Comparison of ENCODE assay signal across 15 cellular contexts in genomic region chr1:23696335-23696989, GRCh38. TPM values are rescaled to one million over a fixed set of nuclear protein-coding genes. Genes with fewer than 3 reads are reported as not detected.
DNase-seq lines count a peak whose midpoint lies in the region; ATAC-seq and TF ChIP-seq lines count a peak whose summit lies in the region.
"Had no signal": no experiment of that assay in that cellular context is flagged by ENCODE, and none has a peak within 500 bp of the region (broad histone marks: within the 10 kb centered on the region; RNA-seq: fewer than 3 reads in every experiment).

No MANE protein-coding gene starts in this region.

- no peaks in the 10 kb centered on the region for H3K9me3 ChIP-seq in OCI-LY7 (ENCODE audit: low read length)
- H3K9me3 ChIP-seq in psoas muscle = no peaks in the 10 kb centered on the region
- no peaks in the 10 kb centered on the region for H3K9me3 ChIP-seq in vagina
- H3K9me3 ChIP-seq: esophagus muscularis mucosa, sigmoid colon had no signal

- no peak overlapping the region for H3K4me3 ChIP-seq in OCI-LY7 (ENCODE audit: low read depth, low read length, poor library complexity, severe bottlenecking)
- H3K4me3 ChIP-seq in psoas muscle = peak overlapping the region; percentile 12
- H3K4me3 ChIP-seq in vagina = no peak overlapping the region
- H3K4me3 ChIP-seq: esophagus muscularis mucosa, neural progenitor cell, sigmoid colon had no signal

- H3K4me2 ChIP-seq in OCI-LY7 (ENCODE audit: low read length) = peak overlapping the region; percentile 86
- H3K4me2 ChIP-seq: neural progenitor cell had no signal

- ATAC-seq in psoas muscle = peak; percentile 34 to 60 (median 39)
- no peak for ATAC-seq in GM18858 (IDR thresholded peaks at IDR 0.05; ENCODE audit: unreplicated experiment)

- H3K36me3 ChIP-seq in OCI-LY7 (ENCODE audit: insufficient read depth, low read length) = peaks cover 97% of the 10 kb centered on the region
- peaks cover 34 to 93% of the 10 kb centered on the region in 2 donors for H3K36me3 ChIP-seq in psoas muscle (ENCODE audit: insufficient read depth in 1 of 2, low read depth in 1 of 2)
- H3K36me3 ChIP-seq in vagina = peaks cover 0 to 72% of the 10 kb centered on the region in 2 donors

- peak overlapping the region; percentile 52 for H3K4me3 Mint-ChIP-seq in activated CD4-positive, alpha-beta T cell treated with anti-CD3 and anti-CD28 coated beads, Interleukin-2, amount 10 ng/mL, durations not matched to agents 24 days and 14 days
- H3K4me3 Mint-ChIP-seq in chondrocyte (ENCODE audit: unreplicated experiment) = no peak overlapping the region
- H3K4me3 Mint-ChIP-seq: activated naive CD4-positive, alpha-beta T cell treated with anti-CD3 and anti-CD28 coated beads, Interleukin-2, amount 10 ng/mL, durations not matched to agents 7 days and 5 days; neural progenitor cell had no signal

- no TSS peak for BruUV-seq in OCI-LY7 (replicated peaks; lab: Mats Ljungman, UMichigan)

- CTCF ChIA-PET in OCI-LY7 (lab: Charles Lee; ENCODE audit: unreplicated experiment) = no interaction called here

- no peaks in the 10 kb centered on the region for H3K27me3 ChIP-seq in psoas muscle (ENCODE audit: insufficient read depth in 3 of 3, low read length in 2 of 3)
- no peaks in the 10 kb centered on the region for H3K27me3 ChIP-seq in vagina
- H3K27me3 ChIP-seq: esophagus muscularis mucosa, neural progenitor cell, sigmoid colon had no signal

- no peaks in the 10 kb centered on the region for H3K9me2 ChIP-seq in OCI-LY7 (ENCODE audit: insufficient read depth, low read length)

- peaks cover 93% of the 10 kb centered on the region for H3K79me2 ChIP-seq in OCI-LY7 (ENCODE audit: insufficient read depth, low read depth, low read length)

- TF ChIP-seq CTCF in OCI-LY7 (conservative IDR thresholded peaks at IDR 0.05; ENCODE audit: low read length) = no peak
- no peak for TF ChIP-seq CTCF in chondrocyte (IDR thresholded peaks at IDR 0.05)
- TF ChIP-seq CTCF in psoas muscle (IDR thresholded peaks at IDR 0.05) = no peak
- no peak for TF ChIP-seq CTCF in vagina (IDR thresholded peaks at IDR 0.05)

- peaks cover 57% of the 10 kb centered on the region for H3K4me1 Mint-ChIP-seq in activated CD4-positive, alpha-beta T cell treated with anti-CD3 and anti-CD28 coated beads, Interleukin-2, amount 10 ng/mL, durations not matched to agents 24 days and 14 days
- peaks cover 61% of the 10 kb centered on the region for H3K4me1 Mint-ChIP-seq in chondrocyte (ENCODE audit: low read depth)

- H3K4me1 ChIP-seq in OCI-LY7 (ENCODE audit: insufficient read depth, low read length, poor library complexity, severe bottlenecking) = peaks cover 40% of the 10 kb centered on the region
- peaks cover 55% of the 10 kb centered on the region for H3K4me1 ChIP-seq in psoas muscle
- peaks cover 48% of the 10 kb centered on the region for H3K4me1 ChIP-seq in vagina

- H3K27ac Mint-ChIP-seq in activated CD4-positive, alpha-beta T cell treated with anti-CD3 and anti-CD28 coated beads, Interleukin-2, amount 10 ng/mL, durations not matched to agents 24 days and 14 days = no peak overlapping the region
- H3K27ac Mint-ChIP-seq in chondrocyte (ENCODE audit: unreplicated experiment) = peak overlapping the region; percentile 0
- H3K27ac Mint-ChIP-seq: activated naive CD4-positive, alpha-beta T cell treated with anti-CD3 and anti-CD28 coated beads, Interleukin-2, amount 10 ng/mL, durations not matched to agents 7 days and 5 days; neural progenitor cell had no signal

- 30 to 37% (median 32%) methylated on average over 6 of the region's 6 CpGs for WGBS in psoas muscle, 3 donors

- H3K27me3 Mint-ChIP-seq in activated CD4-positive, alpha-beta T cell treated with anti-CD3 and anti-CD28 coated beads, Interleukin-2, amount 10 ng/mL, durations not matched to agents 24 days and 14 days = no peaks in the 10 kb centered on the region
- H3K27me3 Mint-ChIP-seq in chondrocyte (ENCODE audit: low read depth) = no peaks in the 10 kb centered on the region
- H3K27me3 Mint-ChIP-seq: activated naive CD4-positive, alpha-beta T cell treated with anti-CD3 and anti-CD28 coated beads, Interleukin-2, amount 10 ng/mL, durations not matched to agents 7 days and 5 days had no signal

- POLR2A ChIA-PET in OCI-LY7 (lab: Charles Lee) = interaction anchor here (0.7 kb wide), 1 partner anchor 18 kb away, joined by 3 read pairs; no protein-coding TSS in a partner anchor

- H3K27ac ChIP-seq in OCI-LY7 (ENCODE audit: low read depth, low read length, poor library complexity, severe bottlenecking) (no peak overlapping the region), psoas muscle (peak overlapping the region; percentile 65), vagina (no peak overlapping the region)
- H3K27ac ChIP-seq: esophagus muscularis mucosa, neural progenitor cell, sigmoid colon had no signal

- no peaks in the 10 kb centered on the region for H3K9me3 Mint-ChIP-seq in activated CD4-positive, alpha-beta T cell treated with anti-CD3 and anti-CD28 coated beads, Interleukin-2, amount 10 ng/mL, durations not matched to agents 24 days and 14 days
- no peaks in the 10 kb centered on the region for H3K9me3 Mint-ChIP-seq in chondrocyte (ENCODE audit: low read depth)
- H3K9me3 Mint-ChIP-seq: activated naive CD4-positive, alpha-beta T cell treated with anti-CD3 and anti-CD28 coated beads, Interleukin-2, amount 10 ng/mL, durations not matched to agents 7 days and 5 days; neural progenitor cell had no signal

- no peak for TF ChIP-seq POLR2A in vagina (IDR thresholded peaks at IDR 0.05)

- no peak overlapping the region for H2AFZ ChIP-seq in OCI-LY7 (ENCODE audit: low read length)
- H2AFZ ChIP-seq: neural progenitor cell had no signal

- no peak for DNase-seq in activated CD4-positive, alpha-beta T cell treated with anti-CD3 and anti-CD28 coated beads, Interleukin-2, amount 10 ng/mL, durations not matched to agents 24 days and 14 days
- DNase-seq in activated CD4-positive, alpha-beta T cell treated with anti-CD3 and anti-CD28 coated beads for 4 hours = no peak
- no peak for DNase-seq in OCI-LY7 (ENCODE audit: low spot score)
- no peak for DNase-seq in chondrocyte (ENCODE audit: low spot score)
- no peak for DNase-seq in psoas muscle
- DNase-seq in KBM-7 = no peak
- no peak for DNase-seq in vagina (ENCODE audit: extremely low spot score in 2 of 2)
- DNase-seq: activated CD4-positive, alpha-beta T cell treated with anti-CD3 and anti-CD28 coated beads, Interleukin-2, amount 50 U/mL, for 4 hours; activated naive CD4-positive, alpha-beta T cell treated with anti-CD3 and anti-CD28 coated beads, Interleukin-2, amount 10 ng/mL, durations not matched to agents 7 days and 5 days; NCI-H187 treated with DMSO at 0.1 percent for 48 hours; NCI-H748 treated with DMSO at 0.1 percent for 48 hours; sigmoid colon had no signal

- peaks cover 96% of the 10 kb centered on the region for H3K36me3 Mint-ChIP-seq in activated CD4-positive, alpha-beta T cell treated with anti-CD3 and anti-CD28 coated beads, Interleukin-2, amount 10 ng/mL, durations not matched to agents 24 days and 14 days (ENCODE audit: low read depth)
- peaks cover 51% of the 10 kb centered on the region for H3K36me3 Mint-ChIP-seq in chondrocyte (ENCODE audit: low read depth)

- in situ Hi-C loops in KBM-7 (cut with MboI; ENCODE audit: low pct_unique_long_range_greater_than_20kb, low sequenced_read_pairs) = no loop called here

- intact Hi-C loops in activated CD4-positive, alpha-beta T cell treated with anti-CD3 and anti-CD28 coated beads, Interleukin-2, amount 10 ng/mL, durations not matched to agents 24 days and 14 days (cut with micrococcal nuclease) = loop anchor here (10.0 kb wide), 1 partner anchor 332 kb away; the partner anchor contains the start of gene ZNF436
- intact Hi-C loops in OCI-LY7 (cut with micrococcal nuclease; ENCODE audit: unreplicated experiment) = no loop called here
- intact Hi-C loops in psoas muscle (cut with DNase I) = loop anchor here in 1 of 2 donors (10.0 kb wide), 1 partner anchor 48 kb away; the partner anchor contains the start of gene ELOA
- intact Hi-C loops in vagina (cut with DNase I) = no loop called here

- H4K20me1 ChIP-seq in OCI-LY7 (ENCODE audit: insufficient read depth, low read length) = peaks cover 65% of the 10 kb centered on the region

RNA-seq across cellular contexts. Expression of gene RPL11, which starts 4.9 kb away (rescaled TPM):
- 1,147 and 1,194 TPM in 2 replicates for total RNA-seq in activated CD4-positive, alpha-beta T cell treated with anti-CD3 and anti-CD28 coated beads, Interleukin-2, amount 10 ng/mL, durations not matched to agents 24 days and 14 days
- 1,891 and 2,496 TPM in 2 replicates for total RNA-seq in OCI-LY7 (2014; rRNA removed; shearing (Covaris generic))
- total RNA-seq in OCI-LY7 (2022) (1,767 and 1,774 TPM in 2 replicates), chondrocyte (485 to 589 TPM (median 492 TPM) in 3 replicates), psoas muscle (100 to 1,000 TPM; 486 to 688 (median 592) TPM), vagina (948 TPM)
- polyA plus RNA-seq in psoas muscle = 1,000 to 10,000 TPM in 2 of 3 donors, 100 to 1,000 TPM in 1; 842 to 1,926 (median 1,102) TPM

RNA-seq across cellular contexts. Expression of gene ELOA, which starts 46.8 kb away (rescaled TPM):
- 51.9 and 54.3 TPM in 2 replicates for total RNA-seq in activated CD4-positive, alpha-beta T cell treated with anti-CD3 and anti-CD28 coated beads, Interleukin-2, amount 10 ng/mL, durations not matched to agents 24 days and 14 days
- total RNA-seq in OCI-LY7 (2014; rRNA removed; shearing (Covaris generic)) = 24.7 and 29.1 TPM in 2 replicates
- total RNA-seq in OCI-LY7 (2022) (35.8 and 41.0 TPM in 2 replicates), chondrocyte (41.7 to 47.8 TPM (median 42.9 TPM) in 3 replicates), psoas muscle (10 to 100 TPM; 41.4 to 68.9 (median 52.3) TPM), vagina (25.5 TPM)
- 10 to 100 TPM; 19.8 to 53.1 (median 36.2) TPM for polyA plus RNA-seq in psoas muscle
